1 cellular context compared by ENCODE assay signal in the genomic region with DNA sequence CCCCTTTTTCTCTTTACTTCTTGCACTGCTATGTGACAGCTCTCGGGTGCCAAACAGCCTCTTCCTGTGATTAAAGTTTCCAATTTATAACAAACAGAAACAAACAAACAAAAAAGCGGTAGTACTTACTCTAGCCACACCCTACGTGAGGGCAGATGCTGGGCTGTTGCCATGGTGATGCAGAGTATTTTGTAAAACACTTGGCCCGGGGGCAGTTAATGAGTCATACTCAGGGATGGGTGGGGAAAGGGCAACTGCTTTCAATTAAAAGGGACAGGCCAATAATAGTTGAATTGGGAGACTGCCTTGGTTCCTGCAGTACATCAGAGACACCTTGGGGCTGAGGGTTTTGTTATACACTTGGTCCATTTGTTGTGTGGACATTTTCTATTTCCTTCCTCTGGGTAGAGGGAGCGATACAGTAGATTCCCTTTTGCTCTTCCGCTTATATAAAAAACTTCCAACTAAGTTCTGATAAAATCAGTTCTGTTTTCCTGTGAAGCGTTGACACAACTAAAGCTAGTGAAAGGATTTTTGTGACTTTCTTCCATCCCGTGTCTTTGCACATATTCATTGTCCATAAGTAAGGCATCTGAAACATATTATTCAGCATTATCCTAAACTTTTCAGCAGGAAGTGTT.
A peak's percentile ranks its signal among the peaks of the same experiment; 100 is the strongest.
TF ChIP-seq lines count a peak whose summit lies in the region.

No MANE protein-coding gene starts in this region.

TF ChIP-seq in HEK293, 187 proteins besides CTCF, POLR2A, EP300 and RAD21 (continued from another document and continues in another):
- TF ChIP-seq ZNF366 (tag by site-specific recombination; conservative IDR thresholded peaks at IDR 0.05) (peak; percentile 68; the same call in 1 of the 2 replicates), ZNF707 (tag by site-specific recombination; IDR thresholded peaks at IDR 0.05) (no peak), ZNF223 (tag by site-specific recombination; IDR thresholded peaks at IDR 0.05) (no peak), ZNF354C (tag by site-specific recombination; IDR thresholded peaks at IDR 0.05; ENCODE audit: borderline replicate concordance, low read depth) (no peak), ZNF561 (tag by site-specific recombination; IDR thresholded peaks at IDR 0.05; ENCODE audit: borderline replicate concordance) (no peak), ZFHX2 (tag by site-specific recombination; conservative IDR thresholded peaks at IDR 0.05) (no peak), ZNF501 (tag by site-specific recombination; IDR thresholded peaks at IDR 0.05) (no peak), ZNF114 (tag by site-specific recombination; IDR thresholded peaks at IDR 0.05) (no peak), FEZF1 (tag by site-specific recombination; IDR thresholded peaks at IDR 0.05) (no peak), YY1 (tag by site-specific recombination; IDR thresholded peaks at IDR 0.05) (no peak), ZFP69B (tag by site-specific recombination; IDR thresholded peaks at IDR 0.05) (peak; percentile 96), ZNF768 (tag by site-specific recombination; IDR thresholded peaks at IDR 0.05) (no peak), ZNF423 (tag by site-specific recombination; IDR thresholded peaks at IDR 0.05) (no peak), ZNF747 (tag by site-specific recombination; IDR thresholded peaks at IDR 0.05) (no peak), ZNF433 (tag by site-specific recombination; IDR thresholded peaks at IDR 0.05; ENCODE audit: low read depth) (no peak), ZBTB7A (tag by site-specific recombination; IDR thresholded peaks at IDR 0.05; ENCODE audit: low read depth) (no peak), BCL11B (tag by site-specific recombination; IDR thresholded peaks at IDR 0.05; ENCODE audit: low read depth) (no peak), ZNF600 (tag by site-specific recombination; IDR thresholded peaks at IDR 0.05) (no peak), ZNF155 (tag by site-specific recombination; IDR thresholded peaks at IDR 0.05) (no peak), ZNF626 (tag by site-specific recombination; IDR thresholded peaks at IDR 0.05) (no peak), ZNF214 (tag by site-specific recombination; IDR thresholded peaks at IDR 0.05; ENCODE audit: borderline replicate concordance) (no peak), WT1 (tag by site-specific recombination; IDR thresholded peaks at IDR 0.05) (peak; percentile 51), ZSCAN16 (tag by site-specific recombination; IDR thresholded peaks at IDR 0.05) (no peak), ZNF843 (tag by site-specific recombination; IDR thresholded peaks at IDR 0.05) (no peak)
- TF ChIP-seq, protein P1, sequence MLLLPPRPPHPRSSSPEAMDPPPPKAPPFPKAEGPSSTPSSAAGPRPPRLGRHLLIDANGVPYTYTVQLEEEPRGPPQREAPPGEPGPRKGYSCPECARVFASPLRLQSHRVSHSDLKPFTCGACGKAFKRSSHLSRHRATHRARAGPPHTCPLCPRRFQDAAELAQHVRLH (tag by site-specific recombination; IDR thresholded peaks at IDR 0.05): no peak
- TF ChIP-seq, protein P2, sequence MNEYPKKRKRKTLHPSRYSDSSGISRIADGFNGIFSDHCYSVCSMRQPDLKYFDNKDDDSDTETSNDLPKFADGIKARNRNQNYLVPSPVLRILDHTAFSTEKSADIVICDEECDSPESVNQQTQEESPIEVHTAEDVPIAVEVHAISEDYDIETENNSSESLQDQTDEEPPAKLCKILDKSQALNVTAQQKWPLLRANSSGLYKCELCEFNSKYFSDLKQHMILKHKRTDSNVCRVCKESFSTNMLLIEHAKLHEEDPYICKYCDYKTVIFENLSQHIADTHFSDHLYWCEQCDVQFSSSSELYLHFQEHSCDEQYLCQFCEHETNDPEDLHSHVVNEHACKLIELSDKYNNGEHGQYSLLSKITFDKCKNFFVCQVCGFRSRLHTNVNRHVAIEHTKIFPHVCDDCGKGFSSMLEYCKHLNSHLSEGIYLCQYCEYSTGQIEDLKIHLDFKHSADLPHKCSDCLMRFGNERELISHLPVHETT (tag by site-specific recombination; IDR thresholded peaks at IDR 0.05): peak; percentile 17; the same call in 1 of the 2 replicates
- TF ChIP-seq, protein P3, sequence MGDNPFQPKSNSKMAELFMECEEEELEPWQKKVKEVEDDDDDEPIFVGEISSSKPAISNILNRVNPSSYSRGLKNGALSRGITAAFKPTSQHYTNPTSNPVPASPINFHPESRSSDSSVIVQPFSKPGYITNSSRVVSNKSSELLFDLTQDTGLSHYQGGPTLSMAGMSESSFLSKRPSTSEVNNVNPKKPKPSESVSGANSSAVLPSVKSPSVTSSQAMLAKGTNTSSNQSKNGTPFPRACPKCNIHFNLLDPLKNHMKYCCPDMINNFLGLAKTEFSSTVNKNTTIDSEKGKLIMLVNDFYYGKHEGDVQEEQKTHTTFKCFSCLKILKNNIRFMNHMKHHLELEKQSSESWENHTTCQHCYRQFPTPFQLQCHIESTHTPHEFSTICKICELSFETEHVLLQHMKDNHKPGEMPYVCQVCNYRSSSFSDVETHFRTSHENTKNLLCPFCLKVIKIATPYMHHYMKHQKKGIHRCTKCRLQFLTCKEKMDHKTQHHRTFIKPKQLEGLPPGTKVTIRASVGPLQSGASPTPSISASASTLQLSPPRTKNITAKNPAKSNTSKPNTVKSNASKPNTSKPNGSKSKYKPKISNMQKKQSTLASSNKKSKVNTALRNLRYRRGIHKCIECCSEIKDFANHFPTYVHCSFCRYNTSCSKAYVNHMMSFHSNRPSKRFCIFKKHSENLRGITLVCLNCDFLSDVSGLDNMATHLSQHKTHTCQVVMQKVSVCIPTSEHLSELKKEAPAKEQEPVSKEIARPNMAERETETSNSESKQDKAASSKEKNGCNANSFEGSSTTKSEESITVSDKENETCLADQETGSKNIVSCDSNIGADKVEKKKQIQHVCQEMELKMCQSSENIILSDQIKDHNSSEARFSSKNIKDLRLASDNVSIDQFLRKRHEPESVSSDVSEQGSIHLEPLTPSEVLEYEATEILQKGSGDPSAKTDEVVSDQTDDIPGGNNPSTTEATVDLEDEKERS (tag by site-specific recombination; IDR thresholded peaks at IDR 0.05): no peak
- TF ChIP-seq, protein P4, sequence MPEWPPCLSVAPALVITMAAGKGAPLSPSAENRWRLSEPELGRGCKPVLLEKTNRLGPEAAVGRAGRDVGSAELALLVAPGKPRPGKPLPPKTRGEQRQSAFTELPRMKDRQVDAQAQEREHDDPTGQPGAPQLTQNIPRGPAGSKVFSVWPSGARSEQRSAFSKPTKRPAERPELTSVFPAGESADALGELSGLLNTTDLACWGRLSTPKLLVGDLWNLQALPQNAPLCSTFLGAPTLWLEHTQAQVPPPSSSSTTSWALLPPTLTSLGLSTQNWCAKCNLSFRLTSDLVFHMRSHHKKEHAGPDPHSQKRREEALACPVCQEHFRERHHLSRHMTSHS (tag by site-specific recombination; IDR thresholded peaks at IDR 0.05): no peak
- TF ChIP-seq, protein P5, sequence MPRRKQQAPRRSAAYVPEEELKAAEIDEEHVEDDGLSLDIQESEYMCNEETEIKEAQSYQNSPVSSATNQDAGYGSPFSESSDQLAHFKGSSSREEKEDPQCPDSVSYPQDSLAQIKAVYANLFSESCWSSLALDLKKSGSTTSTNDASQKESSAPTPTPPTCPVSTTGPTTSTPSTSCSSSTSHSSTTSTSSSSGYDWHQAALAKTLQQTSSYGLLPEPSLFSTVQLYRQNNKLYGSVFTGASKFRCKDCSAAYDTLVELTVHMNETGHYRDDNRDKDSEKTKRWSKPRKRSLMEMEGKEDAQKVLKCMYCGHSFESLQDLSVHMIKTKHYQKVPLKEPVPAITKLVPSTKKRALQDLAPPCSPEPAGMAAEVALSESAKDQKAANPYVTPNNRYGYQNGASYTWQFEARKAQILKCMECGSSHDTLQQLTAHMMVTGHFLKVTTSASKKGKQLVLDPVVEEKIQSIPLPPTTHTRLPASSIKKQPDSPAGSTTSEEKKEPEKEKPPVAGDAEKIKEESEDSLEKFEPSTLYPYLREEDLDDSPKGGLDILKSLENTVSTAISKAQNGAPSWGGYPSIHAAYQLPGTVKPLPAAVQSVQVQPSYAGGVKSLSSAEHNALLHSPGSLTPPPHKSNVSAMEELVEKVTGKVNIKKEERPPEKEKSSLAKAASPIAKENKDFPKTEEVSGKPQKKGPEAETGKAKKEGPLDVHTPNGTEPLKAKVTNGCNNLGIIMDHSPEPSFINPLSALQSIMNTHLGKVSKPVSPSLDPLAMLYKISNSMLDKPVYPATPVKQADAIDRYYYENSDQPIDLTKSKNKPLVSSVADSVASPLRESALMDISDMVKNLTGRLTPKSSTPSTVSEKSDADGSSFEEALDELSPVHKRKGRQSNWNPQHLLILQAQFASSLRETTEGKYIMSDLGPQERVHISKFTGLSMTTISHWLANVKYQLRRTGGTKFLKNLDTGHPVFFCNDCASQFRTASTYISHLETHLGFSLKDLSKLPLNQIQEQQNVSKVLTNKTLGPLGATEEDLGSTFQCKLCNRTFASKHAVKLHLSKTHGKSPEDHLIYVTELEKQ (tag by site-specific recombination; IDR thresholded peaks at IDR 0.05; ENCODE audit: borderline replicate concordance): no peak
- TF ChIP-seq, protein P6, sequence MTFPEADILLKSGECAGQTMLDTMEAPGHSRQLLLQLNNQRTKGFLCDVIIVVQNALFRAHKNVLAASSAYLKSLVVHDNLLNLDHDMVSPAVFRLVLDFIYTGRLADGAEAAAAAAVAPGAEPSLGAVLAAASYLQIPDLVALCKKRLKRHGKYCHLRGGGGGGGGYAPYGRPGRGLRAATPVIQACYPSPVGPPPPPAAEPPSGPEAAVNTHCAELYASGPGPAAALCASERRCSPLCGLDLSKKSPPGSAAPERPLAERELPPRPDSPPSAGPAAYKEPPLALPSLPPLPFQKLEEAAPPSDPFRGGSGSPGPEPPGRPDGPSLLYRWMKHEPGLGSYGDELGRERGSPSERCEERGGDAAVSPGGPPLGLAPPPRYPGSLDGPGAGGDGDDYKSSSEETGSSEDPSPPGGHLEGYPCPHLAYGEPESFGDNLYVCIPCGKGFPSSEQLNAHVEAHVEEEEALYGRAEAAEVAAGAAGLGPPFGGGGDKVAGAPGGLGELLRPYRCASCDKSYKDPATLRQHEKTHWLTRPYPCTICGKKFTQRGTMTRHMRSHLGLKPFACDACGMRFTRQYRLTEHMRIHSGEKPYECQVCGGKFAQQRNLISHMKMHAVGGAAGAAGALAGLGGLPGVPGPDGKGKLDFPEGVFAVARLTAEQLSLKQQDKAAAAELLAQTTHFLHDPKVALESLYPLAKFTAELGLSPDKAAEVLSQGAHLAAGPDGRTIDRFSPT (tag by site-specific recombination; IDR thresholded peaks at IDR 0.05): peak; percentile 63; the same call in 1 of the 2 replicates
- TF ChIP-seq, protein P7, sequence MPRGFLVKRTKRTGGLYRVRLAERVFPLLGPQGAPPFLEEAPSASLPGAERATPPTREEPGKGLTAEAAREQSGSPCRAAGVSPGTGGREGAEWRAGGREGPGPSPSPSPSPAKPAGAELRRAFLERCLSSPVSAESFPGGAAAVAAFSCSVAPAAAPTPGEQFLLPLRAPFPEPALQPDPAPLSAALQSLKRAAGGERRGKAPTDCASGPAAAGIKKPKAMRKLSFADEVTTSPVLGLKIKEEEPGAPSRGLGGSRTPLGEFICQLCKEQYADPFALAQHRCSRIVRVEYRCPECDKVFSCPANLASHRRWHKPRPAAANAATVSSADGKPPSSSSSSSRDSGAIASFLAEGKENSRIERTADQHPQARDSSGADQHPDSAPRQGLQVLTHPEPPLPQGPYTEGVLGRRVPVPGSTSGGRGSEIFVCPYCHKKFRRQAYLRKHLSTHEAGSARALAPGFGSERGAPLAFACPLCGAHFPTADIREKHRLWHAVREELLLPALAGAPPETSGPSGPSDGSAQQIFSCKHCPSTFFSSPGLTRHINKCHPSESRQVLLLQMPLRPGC (tag by site-specific recombination; IDR thresholded peaks at IDR 0.05): no peak
- TF ChIP-seq, protein P8, sequence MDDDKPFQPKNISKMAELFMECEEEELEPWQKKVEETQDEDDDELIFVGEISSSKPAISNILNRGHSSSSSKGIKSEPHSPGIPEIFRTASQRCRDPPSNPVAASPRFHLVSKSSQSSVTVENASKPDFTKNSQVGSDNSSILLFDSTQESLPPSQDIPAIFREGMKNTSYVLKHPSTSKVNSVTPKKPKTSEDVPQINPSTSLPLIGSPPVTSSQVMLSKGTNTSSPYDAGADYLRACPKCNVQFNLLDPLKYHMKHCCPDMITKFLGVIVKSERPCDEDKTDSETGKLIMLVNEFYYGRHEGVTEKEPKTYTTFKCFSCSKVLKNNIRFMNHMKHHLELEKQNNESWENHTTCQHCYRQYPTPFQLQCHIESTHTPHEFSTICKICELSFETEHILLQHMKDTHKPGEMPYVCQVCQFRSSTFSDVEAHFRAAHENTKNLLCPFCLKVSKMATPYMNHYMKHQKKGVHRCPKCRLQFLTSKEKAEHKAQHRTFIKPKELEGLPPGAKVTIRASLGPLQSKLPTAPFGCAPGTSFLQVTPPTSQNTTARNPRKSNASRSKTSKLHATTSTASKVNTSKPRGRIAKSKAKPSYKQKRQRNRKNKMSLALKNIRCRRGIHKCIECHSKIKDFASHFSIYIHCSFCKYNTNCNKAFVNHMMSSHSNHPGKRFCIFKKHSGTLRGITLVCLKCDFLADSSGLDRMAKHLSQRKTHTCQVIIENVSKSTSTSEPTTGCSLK (tag by site-specific recombination; IDR thresholded peaks at IDR 0.05): no peak
- TF ChIP-seq, protein P9, sequence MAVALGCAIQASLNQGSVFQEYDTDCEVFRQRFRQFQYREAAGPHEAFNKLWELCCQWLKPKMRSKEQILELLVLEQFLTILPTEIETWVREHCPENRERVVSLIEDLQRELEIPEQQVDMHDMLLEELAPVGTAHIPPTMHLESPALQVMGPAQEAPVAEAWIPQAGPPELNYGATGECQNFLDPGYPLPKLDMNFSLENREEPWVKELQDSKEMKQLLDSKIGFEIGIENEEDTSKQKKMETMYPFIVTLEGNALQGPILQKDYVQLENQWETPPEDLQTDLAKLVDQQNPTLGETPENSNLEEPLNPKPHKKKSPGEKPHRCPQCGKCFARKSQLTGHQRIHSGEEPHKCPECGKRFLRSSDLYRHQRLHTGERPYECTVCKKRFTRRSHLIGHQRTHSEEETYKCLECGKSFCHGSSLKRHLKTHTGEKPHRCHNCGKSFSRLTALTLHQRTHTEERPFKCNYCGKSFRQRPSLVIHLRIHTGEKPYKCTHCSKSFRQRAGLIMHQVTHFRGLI (tag by site-specific recombination; IDR thresholded peaks at IDR 0.05): no peak; the same call in 1 of the 2 replicates
- TF ChIP-seq, protein P10, sequence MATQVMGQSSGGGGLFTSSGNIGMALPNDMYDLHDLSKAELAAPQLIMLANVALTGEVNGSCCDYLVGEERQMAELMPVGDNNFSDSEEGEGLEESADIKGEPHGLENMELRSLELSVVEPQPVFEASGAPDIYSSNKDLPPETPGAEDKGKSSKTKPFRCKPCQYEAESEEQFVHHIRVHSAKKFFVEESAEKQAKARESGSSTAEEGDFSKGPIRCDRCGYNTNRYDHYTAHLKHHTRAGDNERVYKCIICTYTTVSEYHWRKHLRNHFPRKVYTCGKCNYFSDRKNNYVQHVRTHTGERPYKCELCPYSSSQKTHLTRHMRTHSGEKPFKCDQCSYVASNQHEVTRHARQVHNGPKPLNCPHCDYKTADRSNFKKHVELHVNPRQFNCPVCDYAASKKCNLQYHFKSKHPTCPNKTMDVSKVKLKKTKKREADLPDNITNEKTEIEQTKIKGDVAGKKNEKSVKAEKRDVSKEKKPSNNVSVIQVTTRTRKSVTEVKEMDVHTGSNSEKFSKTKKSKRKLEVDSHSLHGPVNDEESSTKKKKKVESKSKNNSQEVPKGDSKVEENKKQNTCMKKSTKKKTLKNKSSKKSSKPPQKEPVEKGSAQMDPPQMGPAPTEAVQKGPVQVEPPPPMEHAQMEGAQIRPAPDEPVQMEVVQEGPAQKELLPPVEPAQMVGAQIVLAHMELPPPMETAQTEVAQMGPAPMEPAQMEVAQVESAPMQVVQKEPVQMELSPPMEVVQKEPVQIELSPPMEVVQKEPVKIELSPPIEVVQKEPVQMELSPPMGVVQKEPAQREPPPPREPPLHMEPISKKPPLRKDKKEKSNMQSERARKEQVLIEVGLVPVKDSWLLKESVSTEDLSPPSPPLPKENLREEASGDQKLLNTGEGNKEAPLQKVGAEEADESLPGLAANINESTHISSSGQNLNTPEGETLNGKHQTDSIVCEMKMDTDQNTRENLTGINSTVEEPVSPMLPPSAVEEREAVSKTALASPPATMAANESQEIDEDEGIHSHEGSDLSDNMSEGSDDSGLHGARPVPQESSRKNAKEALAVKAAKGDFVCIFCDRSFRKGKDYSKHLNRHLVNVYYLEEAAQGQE (tag by site-specific recombination; IDR thresholded peaks at IDR 0.05): no peak
